10 cellular contexts compared by ENCODE assay signal in genomic region chr4:3128058-3128457, GRCh38. TPM values are rescaled to one million over a fixed set of nuclear protein-coding genes. Genes with fewer than 3 reads are reported as not detected.
"Had no signal": no experiment of that assay in that cellular context is flagged by ENCODE, and none has a peak within 500 bp of the region (broad histone marks: within the 10 kb centered on the region; RNA-seq: fewer than 3 reads in every experiment).

No MANE protein-coding gene starts in this region.

- H3K4me1 Mint-ChIP-seq: IgD-negative memory B cell had no signal

- DNase-seq: GM23248, GOT3, H7, HFFc6 had no signal

- H3K4me1 ChIP-seq: HAP-1 had no signal

- H3K4me3 Mint-ChIP-seq: HFFc6 had no signal

- H2AFZ ChIP-seq: GM23248 had no signal

- H3K27me3 Mint-ChIP-seq: IgD-negative memory B cell had no signal

- H3K9me3 ChIP-seq: HAP-1 had no signal

- H3K9me3 Mint-ChIP-seq: HFFc6, IgD-negative memory B cell had no signal

- H3K27ac ChIP-seq: HL-60 had no signal

- H3K4me3 ChIP-seq: GM23248, HAP-1 had no signal

RNA-seq across cellular contexts. Expression of gene HTT-AS, which starts 53.7 kb away (rescaled TPM):
- total RNA-seq: GM23248, H4, H7, HepG2, HFFc6, HT1080 had no signal
